In genomic region chr7:41700044-41700471, GRCh38 we compare ENCODE assay signal across 9 cellular contexts. TPM values are rescaled to one million over a fixed set of nuclear protein-coding genes. Genes with fewer than 3 reads are reported as not detected.
DNase-seq lines count a peak whose midpoint lies in the region; ATAC-seq, FAIRE-seq and TF ChIP-seq lines count a peak whose summit lies in the region.
"Had no signal": no experiment of that assay in that cellular context is flagged by ENCODE, and none has a peak within 500 bp of the region (broad histone marks: within the 10 kb centered on the region; RNA-seq: fewer than 3 reads in every experiment).

No MANE protein-coding gene starts in this region.

- DNase-seq in MCF 10A (ENCODE audit: unreplicated experiment) (no peak), keratinocyte (ENCODE audit: low read depth, low spot score) (no peak), middle frontal gyrus (ENCODE audit: extremely low spot score, low spot score) (no peak), NCI-H1048 (lab: John Stamatoyannopoulos, UW) (no peak), NCI-H1417 treated with DMSO at 0.1 percent for 48 hours (lab: John Stamatoyannopoulos, UW) (no peak)
- DNase-seq: stimulated activated naive CD4-positive, alpha-beta T cell treated with Interleukin-2 at 50 U/mL for 16 hours had no signal

- no peaks in the 10 kb centered on the region for H3K36me3 Mint-ChIP-seq in MCF 10A (ENCODE audit: insufficient read depth, unreplicated experiment)

- H3K9me3 ChIP-seq in HUES6 (ENCODE audit: control insufficient read depth, insufficient read depth, low read depth, low read length) (no peaks in the 10 kb centered on the region), keratinocyte (ENCODE audit: control insufficient read depth, low read depth, low read length) (no peaks in the 10 kb centered on the region), skeletal muscle tissue (ENCODE audit: control insufficient read depth in 3 of 3, low read length in 3 of 3) (no peaks in the 10 kb centered on the region)

- peak overlapping the region; percentile 79 for H3K4me3 ChIP-seq in HUES6 (ENCODE audit: low read depth, low read length)
- peak overlapping the region; percentile 51 to 86 (median 86) for H3K4me3 ChIP-seq in keratinocyte (ENCODE audit: control insufficient read depth in 2 of 3, extremely low read depth in 1 of 3, insufficient read depth in 2 of 3, low read depth in 1 of 3, low read length in 3 of 3)
- H3K4me3 ChIP-seq in skeletal muscle tissue (ENCODE audit: low read length in 3 of 3): peak overlapping the region; percentile 4 to 71 (median 55)

- no peaks in the 10 kb centered on the region for H3K36me3 ChIP-seq in HUES6 (ENCODE audit: control insufficient read depth, insufficient read depth, low read length)
- H3K36me3 ChIP-seq in keratinocyte (ENCODE audit: control insufficient read depth in 2 of 2, extremely low read depth in 1 of 2, insufficient read depth in 2 of 2, low read length in 2 of 2): peaks cover 3 to 9% of the 10 kb centered on the region in 2 experiments
- H3K36me3 ChIP-seq in skeletal muscle tissue (ENCODE audit: control insufficient read depth in 3 of 3, insufficient read depth in 3 of 3, low read length in 3 of 3): no peaks in the 10 kb centered on the region

- peak overlapping the region; percentile 90 for H3K27ac Mint-ChIP-seq in MCF 10A (ENCODE audit: low read depth, unreplicated experiment)

- ATAC-seq in GM21367 (IDR thresholded peaks at IDR 0.05; ENCODE audit: unreplicated experiment): no peak

- BruUV-seq in MCF 10A (replicated peaks; lab: Mats Ljungman, UMichigan): no TSS peak

- FAIRE-seq in keratinocyte (lab: Jason Lieb, UNC): no peak

- no peaks in the 10 kb centered on the region for H3K9me1 ChIP-seq in keratinocyte (ENCODE audit: control insufficient read depth, extremely low read depth, insufficient read depth, low read length)

- H3K9ac ChIP-seq in HUES6 (ENCODE audit: low read length): no peak overlapping the region
- H3K9ac ChIP-seq in keratinocyte (ENCODE audit: control insufficient read depth, extremely low read depth, insufficient read depth, low read length): peak overlapping the region; percentile 93
- peak overlapping the region; percentile 47 to 56 (median 55) for H3K9ac ChIP-seq in skeletal muscle tissue (ENCODE audit: low read depth in 1 of 3, low read length in 3 of 3)

- H3K4me3 Mint-ChIP-seq in MCF 10A (ENCODE audit: unreplicated experiment): peak overlapping the region; percentile 85

- no peaks in the 10 kb centered on the region for H4K20me1 ChIP-seq in keratinocyte (ENCODE audit: control insufficient read depth, extremely low read depth, insufficient read depth, low read length)

- intact Hi-C loops in MCF 10A (cut with micrococcal nuclease): loop anchor here (1.0 to 5.0 kb wide), 3 partner anchors 508 to 1253 kb away; no protein-coding TSS in a partner anchor

- peak overlapping the region; percentile 84 for H3K4me2 ChIP-seq in keratinocyte (ENCODE audit: control insufficient read depth, extremely low read depth, insufficient read depth, low read depth, low read length)

- POLR2A ChIA-PET in MCF 10A (lab: Yijun Ruan, JAX): interaction anchor here (0.6 to 2.0 kb wide), 6 partner anchors 276 to 1499 kb away, joined by 3 to 6 read pairs (median 4); no protein-coding TSS in a partner anchor

- dilution Hi-C loops in keratinocyte (cut with MboI; ENCODE audit: extremely low pct_ligation_motif_present, low sequenced_read_pairs): no loop called here

- no peaks in the 10 kb centered on the region for H3K9me3 Mint-ChIP-seq in MCF 10A (ENCODE audit: unreplicated experiment)

- TF ChIP-seq CTCF in MCF 10A (IDR thresholded peaks at IDR 0.05; ENCODE audit: unreplicated experiment) (no peak), keratinocyte (optimal IDR thresholded peaks at IDR 0.05 in 1 of 3, IDR thresholded peaks at IDR 0.05 in 1 of 3, conservative IDR thresholded peaks at IDR 0.05 in 1 of 3; ENCODE audit: extremely low read depth in 1 of 3, insufficient read depth in 2 of 3, low read length in 3 of 3) (no peak)

- H3K27me3 Mint-ChIP-seq in MCF 10A (ENCODE audit: insufficient read depth, unreplicated experiment): no peaks in the 10 kb centered on the region

- H3K27me3 ChIP-seq in HUES6 (ENCODE audit: control insufficient read depth, insufficient read depth, low read length) (peaks cover 27% of the 10 kb centered on the region), keratinocyte (ENCODE audit: control insufficient read depth, extremely low read depth, insufficient read depth, low read length) (no peaks in the 10 kb centered on the region), skeletal muscle tissue (ENCODE audit: control insufficient read depth in 3 of 3, insufficient read depth in 3 of 3, low read length in 3 of 3) (peaks cover 5 to 21% (median 11%) of the 10 kb centered on the region in 3 donors)

- H3K4me1 ChIP-seq in HUES6 (ENCODE audit: control insufficient read depth, insufficient read depth, low read length) (peaks cover 55% of the 10 kb centered on the region), keratinocyte (ENCODE audit: control insufficient read depth, extremely low read depth, insufficient read depth, low read length) (peaks cover 40% of the 10 kb centered on the region), skeletal muscle tissue (ENCODE audit: control insufficient read depth in 3 of 3, insufficient read depth in 3 of 3, low read length in 3 of 3) (peaks cover 6 to 16% (median 12%) of the 10 kb centered on the region in 3 donors)

- no peak overlapping the region for H2AFZ ChIP-seq in keratinocyte (ENCODE audit: control insufficient read depth, low read length)

- CTCF ChIA-PET in MCF 10A (lab: Yijun Ruan, JAX): interaction anchor here (0.6 to 2.2 kb wide), 10 partner anchors 12 to 1468 kb away, joined by 3 to 12 read pairs (median 4); no protein-coding TSS in a partner anchor

- H3K4me1 Mint-ChIP-seq in MCF 10A (ENCODE audit: insufficient read depth, unreplicated experiment): peaks cover 65% of the 10 kb centered on the region

- H3K79me2 ChIP-seq in keratinocyte (ENCODE audit: control insufficient read depth, insufficient read depth, low read length): peaks cover 79% of the 10 kb centered on the region

- H3K27ac ChIP-seq in HUES6 (ENCODE audit: low read depth, low read length): no peak overlapping the region
- H3K27ac ChIP-seq in keratinocyte (ENCODE audit: control insufficient read depth, insufficient read depth, low read length): peak overlapping the region; percentile 90
- H3K27ac ChIP-seq in skeletal muscle tissue (ENCODE audit: low read depth, low read length): no peak overlapping the region

RNA-seq across cellular contexts. Expression of gene INHBA, which starts 2.8 kb away (rescaled TPM):
- total RNA-seq in MCF 10A (2022) (10.0 and 14.3 TPM in 2 replicates), skeletal muscle tissue (4.7 TPM)
- 51.4 to 63.2 TPM (median 59.2 TPM) in 3 replicates for polyA plus RNA-seq in keratinocyte
- polyA plus RNA-seq in keratinocyte (2011; ENCODE audit: low read depth): 79.7 TPM
- 18.4 and 20.9 TPM in 2 replicates for polyA plus RNA-seq in keratinocyte (2011; cell fraction: cytosol; rRNA removed)
- 158 and 186 TPM in 2 replicates for polyA plus RNA-seq in keratinocyte (2011; cell fraction: nucleus; rRNA removed)
- 26.5 and 79.3 TPM in 2 replicates for polyA plus RNA-seq in keratinocyte (2012; ENCODE audit: low replicate concordance)
- polyA minus RNA-seq in keratinocyte: 115 to 137 TPM (median 137 TPM) in 3 replicates
- 36.6 TPM for polyA minus RNA-seq in keratinocyte (2011; cell fraction: cytosol; rRNA and poly(A)+ RNA removed)
- 98.4 and 221 TPM in 2 replicates for polyA minus RNA-seq in keratinocyte (2011; cell fraction: nucleus; rRNA and poly(A)+ RNA removed)
